1 cellular context compared by ENCODE assay signal in the genomic region with DNA sequence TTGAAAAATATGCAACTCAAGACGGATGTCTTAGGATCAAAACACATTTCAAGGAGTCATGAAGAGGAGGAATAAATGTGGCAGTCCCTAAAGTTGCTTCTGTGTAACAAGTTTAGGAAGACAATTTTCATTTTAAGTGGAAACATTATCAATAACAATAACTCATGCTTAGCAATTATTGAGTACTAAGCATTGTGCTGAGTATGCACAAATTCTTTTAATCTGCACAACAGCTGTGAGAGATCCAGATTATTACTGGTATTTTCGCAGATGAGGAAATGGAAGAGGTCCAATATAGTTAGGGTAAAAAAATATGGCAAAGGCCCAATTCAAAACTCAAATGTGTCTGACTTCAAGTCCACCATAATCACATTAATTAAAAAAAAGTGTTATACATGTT.
TF ChIP-seq lines count a peak whose summit lies in the region.

No MANE protein-coding gene starts in this region.

TF ChIP-seq in HepG2, 621 proteins besides CTCF, POLR2A, EP300 and RAD21:
- TF ChIP-seq MAFG (CRISPR knock-in tag; IDR thresholded peaks at IDR 0.05) (no peak), HNRNPL (IDR thresholded peaks at IDR 0.05; ENCODE audit: low read depth, low read length) (no peak), MAFF (IDR thresholded peaks at IDR 0.05; ENCODE audit: low read depth, low read length) (peak; percentile 76), ZNF296 (CRISPR knock-in tag; conservative IDR thresholded peaks at IDR 0.05) (no peak), ZNF33A (CRISPR knock-in tag; IDR thresholded peaks at IDR 0.05; ENCODE audit: borderline replicate concordance) (no peak), MAFK (conservative IDR thresholded peaks at IDR 0.05 in 1 of 2, IDR thresholded peaks at IDR 0.05 in 1 of 2; ENCODE audit: low read length in 2 of 2) (peak; percentile 67 to 87), ZNF263 (CRISPR knock-in tag; IDR thresholded peaks at IDR 0.05) (no peak), MEIS2 (CRISPR knock-in tag; IDR thresholded peaks at IDR 0.05) (no peak)
- TF ChIP-seq, protein P1, sequence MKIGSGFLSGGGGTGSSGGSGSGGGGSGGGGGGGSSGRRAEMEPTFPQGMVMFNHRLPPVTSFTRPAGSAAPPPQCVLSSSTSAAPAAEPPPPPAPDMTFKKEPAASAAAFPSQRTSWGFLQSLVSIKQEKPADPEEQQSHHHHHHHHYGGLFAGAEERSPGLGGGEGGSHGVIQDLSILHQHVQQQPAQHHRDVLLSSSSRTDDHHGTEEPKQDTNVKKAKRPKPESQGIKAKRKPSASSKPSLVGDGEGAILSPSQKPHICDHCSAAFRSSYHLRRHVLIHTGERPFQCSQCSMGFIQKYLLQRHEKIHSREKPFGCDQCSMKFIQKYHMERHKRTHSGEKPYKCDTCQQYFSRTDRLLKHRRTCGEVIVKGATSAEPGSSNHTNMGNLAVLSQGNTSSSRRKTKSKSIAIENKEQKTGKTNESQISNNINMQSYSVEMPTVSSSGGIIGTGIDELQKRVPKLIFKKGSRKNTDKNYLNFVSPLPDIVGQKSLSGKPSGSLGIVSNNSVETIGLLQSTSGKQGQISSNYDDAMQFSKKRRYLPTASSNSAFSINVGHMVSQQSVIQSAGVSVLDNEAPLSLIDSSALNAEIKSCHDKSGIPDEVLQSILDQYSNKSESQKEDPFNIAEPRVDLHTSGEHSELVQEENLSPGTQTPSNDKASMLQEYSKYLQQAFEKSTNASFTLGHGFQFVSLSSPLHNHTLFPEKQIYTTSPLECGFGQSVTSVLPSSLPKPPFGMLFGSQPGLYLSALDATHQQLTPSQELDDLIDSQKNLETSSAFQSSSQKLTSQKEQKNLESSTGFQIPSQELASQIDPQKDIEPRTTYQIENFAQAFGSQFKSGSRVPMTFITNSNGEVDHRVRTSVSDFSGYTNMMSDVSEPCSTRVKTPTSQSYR (CRISPR knock-in tag; IDR thresholded peaks at IDR 0.05; ENCODE audit: borderline replicate concordance), result no peak
- TF ChIP-seq, protein P2, sequence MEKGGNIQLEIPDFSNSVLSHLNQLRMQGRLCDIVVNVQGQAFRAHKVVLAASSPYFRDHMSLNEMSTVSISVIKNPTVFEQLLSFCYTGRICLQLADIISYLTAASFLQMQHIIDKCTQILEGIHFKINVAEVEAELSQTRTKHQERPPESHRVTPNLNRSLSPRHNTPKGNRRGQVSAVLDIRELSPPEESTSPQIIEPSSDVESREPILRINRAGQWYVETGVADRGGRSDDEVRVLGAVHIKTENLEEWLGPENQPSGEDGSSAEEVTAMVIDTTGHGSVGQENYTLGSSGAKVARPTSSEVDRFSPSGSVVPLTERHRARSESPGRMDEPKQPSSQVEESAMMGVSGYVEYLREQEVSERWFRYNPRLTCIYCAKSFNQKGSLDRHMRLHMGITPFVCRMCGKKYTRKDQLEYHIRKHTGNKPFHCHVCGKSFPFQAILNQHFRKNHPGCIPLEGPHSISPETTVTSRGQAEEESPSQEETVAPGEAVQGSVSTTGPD (CRISPR knock-in tag; IDR thresholded peaks at IDR 0.05), result no peak
